23 cellular contexts compared by ENCODE assay signal in the genomic region with DNA sequence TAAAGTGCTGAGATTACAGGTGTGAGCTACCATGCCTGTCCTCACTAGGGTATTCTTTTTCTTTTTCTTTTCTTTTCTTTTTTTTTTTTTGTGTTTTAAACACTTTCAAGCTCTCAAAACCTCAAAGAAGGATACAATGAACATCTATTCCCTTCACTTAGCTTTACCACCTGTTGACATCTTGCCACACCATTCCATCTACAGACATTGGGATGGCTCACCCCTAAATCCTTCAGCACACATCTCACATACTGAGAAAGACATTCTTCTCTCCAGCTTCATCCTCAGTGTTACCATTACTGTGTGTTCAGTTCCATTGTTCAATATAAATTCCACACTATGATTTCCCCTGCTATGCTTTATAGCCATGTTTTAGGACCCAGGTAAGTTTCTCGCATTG.
"Had no signal": no experiment of that assay in that cellular context is flagged by ENCODE, and none has a peak within 500 bp of the region (broad histone marks: within the 10 kb centered on the region; RNA-seq: fewer than 3 reads in every experiment).

No MANE protein-coding gene starts in this region.

- H3K4me1 ChIP-seq: gastroesophageal sphincter had no signal

- H3K27ac Mint-ChIP-seq: activated B cell treated with CpG ODN at 0.5 μM for 24 hours; activated CD8-positive, alpha-beta memory T cell treated with anti-CD3 and anti-CD28 coated beads, Interleukin-2, amount 10 ng/mL, durations not matched to agents 7 days and 5 days; activated CD8-positive, alpha-beta T cell treated with anti-CD3 and anti-CD28 coated beads, Interleukin-2, amount 10 ng/mL, durations not matched to agents 7 days and 5 days; activated naive CD4-positive, alpha-beta T cell treated with anti-CD3 and anti-CD28 coated beads for 36 hours; activated naive CD8-positive, alpha-beta T cell treated with anti-CD3 and anti-CD28 coated beads, Interleukin-2, amount 10 ng/mL, durations not matched to agents 7 days and 5 days; activated T-helper 1 cell treated with anti-CD3 and anti-CD28 coated beads, Interleukin-12 subunit alpha, Interleukin-12 subunit beta, Interleukin-2, Interleukin-4 antibody, amounts not matched to agents 30 ng/mL and 10 ng/mL and 1 ng/mL, durations not matched to agents 14 hours and 24 hours and 36 hours; mesothelial cell of epicardium had no signal

- H3K4me3 ChIP-seq: gastroesophageal sphincter, tibial nerve had no signal

- ATAC-seq: activated CD8-positive, alpha-beta memory T cell treated with anti-CD3 and anti-CD28 coated beads, Interleukin-2, amount 10 ng/mL, durations not matched to agents 7 days and 5 days; activated CD8-positive, alpha-beta T cell treated with anti-CD3 and anti-CD28 coated beads, Interleukin-2, amount 10 ng/mL, durations not matched to agents 7 days and 5 days; gastroesophageal sphincter; right cardiac atrium had no signal

- H3K27me3 Mint-ChIP-seq: activated B cell treated with CpG ODN at 0.5 μM for 24 hours; activated CD8-positive, alpha-beta memory T cell treated with anti-CD3 and anti-CD28 coated beads, Interleukin-2, amount 10 ng/mL, durations not matched to agents 7 days and 5 days; activated naive CD8-positive, alpha-beta T cell treated with anti-CD3 and anti-CD28 coated beads, Interleukin-2, amount 10 ng/mL, durations not matched to agents 7 days and 5 days; naive B cell had no signal

- H3K27ac ChIP-seq: brain microvascular endothelial cell, gastroesophageal sphincter, tibial nerve had no signal

- DNase-seq: activated B cell treated with CpG ODN at 0.5 μM for 24 hours; activated CD4-positive, alpha-beta T cell treated with anti-CD3 and anti-CD28 coated beads, Interleukin-2, amount 50 U/mL, for 1 hour; activated CD8-positive, alpha-beta memory T cell treated with anti-CD3 and anti-CD28 coated beads, Interleukin-2, amount 10 ng/mL, durations not matched to agents 7 days and 5 days; activated CD8-positive, alpha-beta T cell treated with anti-CD3 and anti-CD28 coated beads, Interleukin-2, amount 10 ng/mL, durations not matched to agents 7 days and 5 days; activated effector memory CD4-positive, alpha-beta T cell treated with anti-CD3 and anti-CD28 coated beads, Interleukin-2, amount 50 U/mL, for 16 hours; activated naive CD4-positive, alpha-beta T cell treated with anti-CD3 and anti-CD28 coated beads for 36 hours; activated naive CD8-positive, alpha-beta T cell treated with anti-CD3 and anti-CD28 coated beads, Interleukin-2, amount 10 ng/mL, durations not matched to agents 7 days and 5 days; amniotic stem cell; brain microvascular endothelial cell; cortex of kidney; head of caudate nucleus; hypothalamus; naive B cell; posterior cingulate gyrus; right cardiac atrium; stimulated activated CD4-positive, alpha-beta T cell treated with anti-CD3 and anti-CD28 coated beads, Interleukin-15, amount 100 ng/mL, for 24 hours; stimulated activated CD4-positive, alpha-beta T cell treated with anti-CD3 and anti-CD28 coated beads, Interleukin-2, amount 100 ng/mL, for 24 hours; stimulated activated naive CD4-positive, alpha-beta T cell treated with Interleukin-2 at 50 U/mL for 16 hours; T-helper 2 cell had no signal

- H3K27me3 ChIP-seq: brain microvascular endothelial cell, gastroesophageal sphincter, tibial nerve had no signal

- H3K36me3 Mint-ChIP-seq: mesothelial cell of epicardium, naive B cell had no signal

- H3K4me3 Mint-ChIP-seq: activated B cell treated with CpG ODN at 0.5 μM for 24 hours; activated CD8-positive, alpha-beta memory T cell treated with anti-CD3 and anti-CD28 coated beads, Interleukin-2, amount 10 ng/mL, durations not matched to agents 7 days and 5 days; activated CD8-positive, alpha-beta T cell treated with anti-CD3 and anti-CD28 coated beads, Interleukin-2, amount 10 ng/mL, durations not matched to agents 7 days and 5 days; activated naive CD4-positive, alpha-beta T cell treated with anti-CD3 and anti-CD28 coated beads for 36 hours; activated naive CD8-positive, alpha-beta T cell treated with anti-CD3 and anti-CD28 coated beads, Interleukin-2, amount 10 ng/mL, durations not matched to agents 7 days and 5 days; activated T-helper 1 cell treated with anti-CD3 and anti-CD28 coated beads, Interleukin-12 subunit alpha, Interleukin-12 subunit beta, Interleukin-2, Interleukin-4 antibody, amounts not matched to agents 30 ng/mL and 10 ng/mL and 1 ng/mL, durations not matched to agents 14 hours and 24 hours and 36 hours; mesothelial cell of epicardium; naive B cell had no signal

- H3K36me3 ChIP-seq: brain microvascular endothelial cell, gastroesophageal sphincter, tibial nerve had no signal

- H3K9me3 Mint-ChIP-seq: activated B cell treated with CpG ODN at 0.5 μM for 24 hours; activated naive CD4-positive, alpha-beta T cell treated with anti-CD3 and anti-CD28 coated beads for 36 hours; activated naive CD8-positive, alpha-beta T cell treated with anti-CD3 and anti-CD28 coated beads, Interleukin-2, amount 10 ng/mL, durations not matched to agents 7 days and 5 days; activated T-helper 1 cell treated with anti-CD3 and anti-CD28 coated beads, Interleukin-12 subunit alpha, Interleukin-12 subunit beta, Interleukin-2, Interleukin-4 antibody, amounts not matched to agents 30 ng/mL and 10 ng/mL and 1 ng/mL, durations not matched to agents 14 hours and 24 hours and 36 hours; mesothelial cell of epicardium had no signal
